Comparison of ENCODE assay signal across 13 cellular contexts in genomic region chr20:44015733-44016103, GRCh38.
"Had no signal": no experiment of that assay in that cellular context is flagged by ENCODE, and none has a peak within 500 bp of the region (broad histone marks: within the 10 kb centered on the region; RNA-seq: fewer than 3 reads in every experiment).

No MANE protein-coding gene starts in this region.

- FAIRE-seq: small intestine had no signal

- H3K27ac ChIP-seq: upper lobe of right lung had no signal

- H3K4me3 ChIP-seq: esophagus squamous epithelium, upper lobe of right lung had no signal

- H3K9me3 ChIP-seq: esophagus squamous epithelium, upper lobe of right lung had no signal

- H3K36me3 ChIP-seq: esophagus squamous epithelium, upper lobe of right lung had no signal

- ATAC-seq: activated CD4-positive, CD25-positive, alpha-beta regulatory T cell treated with anti-CD3 and anti-CD28 coated beads, Interleukin-2, amount 50 U/mL, for 24 hours; activated T-helper 17 cell treated with anti-CD3 and anti-CD28 coated beads, Interleukin-2, amount 50 U/mL, for 72 hours; natural killer cell; right cardiac atrium; stimulated activated naive CD8-positive, alpha-beta T cell treated with anti-CD3 and anti-CD28 coated beads, Interleukin-15, Interleukin-2, amounts not matched to agents 100 U/mL and 50 U/mL, for 24 hours; T-cell; upper lobe of right lung had no signal

- DNase-seq: activated CD4-positive, alpha-beta T cell treated with anti-CD3 and anti-CD28 coated beads, Interleukin-2, amount 50 U/mL, for 1 hour; activated naive CD4-positive, alpha-beta T cell treated with Interleukin-2 at 50 U/mL for 16 hours; esophagus squamous epithelium; foreskin melanocyte; natural killer cell; right cardiac atrium; stimulated activated naive CD8-positive, alpha-beta T cell treated with anti-CD3 and anti-CD28 coated beads, Interleukin-15, Interleukin-2, amounts not matched to agents 100 U/mL and 50 U/mL, for 24 hours; T-cell; T-helper 9 cell; upper lobe of right lung had no signal

- H3K27me3 ChIP-seq: upper lobe of right lung had no signal
